In genomic region chr9:116002624-116003023, GRCh38 we compare ENCODE assay signal across 15 cellular contexts.
A peak's percentile ranks its signal among the peaks of the same experiment; 100 is the strongest.
DNase-seq lines count a peak whose midpoint lies in the region; ATAC-seq and TF ChIP-seq lines count a peak whose summit lies in the region.
"Had no signal": no experiment of that assay in that cellular context is flagged by ENCODE, and none has a peak within 500 bp of the region (broad histone marks: within the 10 kb centered on the region; RNA-seq: fewer than 3 reads in every experiment).

No MANE protein-coding gene starts in this region.

- H3K9me3 Mint-ChIP-seq in glutamatergic neuron (ENCODE audit: unreplicated experiment) (peaks cover 1% of the 10 kb centered on the region), Calu3 (ENCODE audit: low read depth, unreplicated experiment) (no peaks in the 10 kb centered on the region)

- no TSS peak for BruUV-seq in Calu3 (replicated peaks; lab: Mats Ljungman, UMichigan)

- no peak overlapping the region for H3K4me3 ChIP-seq in choroid plexus epithelial cell (ENCODE audit: low read depth, low read length)
- H3K4me3 ChIP-seq: GM12878, SJSA1, upper lobe of right lung had no signal

- TF ChIP-seq CTCF in C4-2B (conservative IDR thresholded peaks at IDR 0.05) (no peak), choroid plexus epithelial cell (conservative IDR thresholded peaks at IDR 0.05; ENCODE audit: low read depth, low read length) (no peak), glutamatergic neuron (IDR thresholded peaks at IDR 0.05; ENCODE audit: partially characterized antibody, unreplicated experiment) (no peak), Calu3 (IDR thresholded peaks at IDR 0.05; ENCODE audit: unreplicated experiment) (no peak)

- no peak overlapping the region for H3K27ac Mint-ChIP-seq in glutamatergic neuron (ENCODE audit: unreplicated experiment)
- no peak overlapping the region for H3K27ac Mint-ChIP-seq in Calu3 (ENCODE audit: unreplicated experiment)

- ATAC-seq in left lobe of liver (peak; percentile 70), GM21526 (IDR thresholded peaks at IDR 0.05; ENCODE audit: low FRiP score, unreplicated experiment) (no peak)
- ATAC-seq: GM12878, upper lobe of right lung had no signal

- no peaks in the 10 kb centered on the region for H3K36me3 Mint-ChIP-seq in glutamatergic neuron (ENCODE audit: unreplicated experiment)
- no peaks in the 10 kb centered on the region for H3K36me3 Mint-ChIP-seq in Calu3 (ENCODE audit: insufficient read depth, unreplicated experiment)

- intact Hi-C loops in Calu3 (cut with micrococcal nuclease; ENCODE audit: unreplicated experiment) = no loop called here

- H3K4me3 Mint-ChIP-seq in glutamatergic neuron (ENCODE audit: unreplicated experiment) (no peak overlapping the region), Calu3 (ENCODE audit: low read depth, unreplicated experiment) (no peak overlapping the region)

- peak overlapping the region; percentile 63 for H3K27ac ChIP-seq in C4-2B
- H3K27ac ChIP-seq: KMS-11, SJSA1, upper lobe of right lung had no signal

- peak; percentile 31 for DNase-seq in LoVo (ENCODE audit: low spot score)
- DNase-seq in choroid plexus epithelial cell (ENCODE audit: low read depth) = peak; percentile 47
- no peak for DNase-seq in left lobe of liver (ENCODE audit: low spot score)
- DNase-seq in glutamatergic neuron = no peak
- DNase-seq in Calu3 = no peak
- no peak for DNase-seq in NCI-H2171 (lab: John Stamatoyannopoulos, UW)
- DNase-seq: central memory CD4-positive, alpha-beta T cell; NCI-H1694 treated with DMSO at 0.1 percent for 48 hours; stimulated activated CD4-positive, alpha-beta T cell treated with anti-CD3 and anti-CD28 coated beads, Interleukin-1b, Interleukin-23, amount 100 ng/mL, for 48 hours; upper lobe of right lung had no signal

- CTCF ChIA-PET in Calu3 (lab: Charles Lee) = no interaction called here

- H3K4me1 Mint-ChIP-seq in glutamatergic neuron (ENCODE audit: low read depth, unreplicated experiment) (no peaks in the 10 kb centered on the region), Calu3 (ENCODE audit: low read depth, unreplicated experiment) (no peaks in the 10 kb centered on the region)

- H3K27me3 Mint-ChIP-seq in glutamatergic neuron (ENCODE audit: unreplicated experiment) = peaks cover 3% of the 10 kb centered on the region
- no peaks in the 10 kb centered on the region for H3K27me3 Mint-ChIP-seq in Calu3 (ENCODE audit: unreplicated experiment)

Comparison
In these comparisons a context has a peak if more than half of its experiments do, and no peak if none do; other contexts are left out.
1. DNase-seq: peak in LoVo (single experiment) and choroid plexus epithelial cell (single experiment); none in left lobe of liver (single experiment), glutamatergic neuron (single experiment), Calu3 (single experiment) and NCI-H2171 (single experiment).